Comparison of ENCODE assay signal across 16 cellular contexts in genomic region chr14:73428354-73428824, GRCh38. TPM values are rescaled to one million over a fixed set of nuclear protein-coding genes. Genes with fewer than 3 reads are reported as not detected.
A peak's percentile ranks its signal among the peaks of the same experiment; 100 is the strongest.
DNase-seq lines count a peak whose midpoint lies in the region; ATAC-seq and TF ChIP-seq lines count a peak whose summit lies in the region.
"Had no signal": no experiment of that assay in that cellular context is flagged by ENCODE, and none has a peak within 500 bp of the region (broad histone marks: within the 10 kb centered on the region; RNA-seq: fewer than 3 reads in every experiment).

No MANE protein-coding gene starts in this region.

- in situ Hi-C loops in transverse colon (cut with MboI; ENCODE audit: low pct_ligation_motif_present in 1 of 4, low pct_unique_long_range_greater_than_20kb in 1 of 4, low sequenced_read_pairs in 3 of 4), result no loop called here

- no peak for TF ChIP-seq EP300 in transverse colon (IDR thresholded peaks at IDR 0.05; ENCODE audit: low read depth)

- no peak for DNase-seq in activated T-cell treated with anti-CD3 and anti-CD28 coated beads, Interleukin-2, amount 50 U/mL, for 24 hours
- no peak for DNase-seq in activated T-cell treated with anti-CD3 and anti-CD28 coated beads, Interleukin-2, amount 50 U/mL, for 4 hours
- no peak for DNase-seq in chondrocyte (ENCODE audit: low spot score)
- peak; percentile 54 for DNase-seq in lung (ENCODE audit: low spot score)
- DNase-seq in transverse colon, result no peak
- no peak for DNase-seq in uterus
- DNase-seq: activated naive CD8-positive, alpha-beta T cell treated with anti-CD3 and anti-CD28 coated beads for 36 hours; DMS79 treated with DMSO at 0.1 percent for 48 hours; foreskin melanocyte; H7; mesendoderm; NCI-H1092; NCI-H446 treated with DMSO at 0.1 percent for 48 hours had no signal

- H3K4me3 Mint-ChIP-seq in activated T-cell treated with anti-CD3 and anti-CD28 coated beads, Interleukin-2, amount 50 U/mL, for 24 hours, result no peak overlapping the region
- H3K4me3 Mint-ChIP-seq in activated T-cell treated with anti-CD3 and anti-CD28 coated beads, Interleukin-2, amount 50 U/mL, for 4 hours, result no peak overlapping the region
- no peak overlapping the region for H3K4me3 Mint-ChIP-seq in chondrocyte (ENCODE audit: unreplicated experiment)
- H3K4me3 Mint-ChIP-seq: activated naive CD8-positive, alpha-beta T cell treated with anti-CD3 and anti-CD28 coated beads for 36 hours had no signal

- no peak for ATAC-seq in activated T-cell treated with anti-CD3 and anti-CD28 coated beads, Interleukin-2, amount 50 U/mL, for 4 hours
- ATAC-seq in lung (ENCODE audit: insufficient read depth, low FRiP score), result peak; percentile 66
- no peak for ATAC-seq in GM21360 (IDR thresholded peaks at IDR 0.05; ENCODE audit: unreplicated experiment)
- ATAC-seq in HG02973 (IDR thresholded peaks at IDR 0.05; ENCODE audit: unreplicated experiment), result no peak

- no peak for TF ChIP-seq POLR2A in transverse colon (IDR thresholded peaks at IDR 0.05)
- TF ChIP-seq POLR2A in uterus (IDR thresholded peaks at IDR 0.05), result no peak

- H3K4me1 Mint-ChIP-seq in activated T-cell treated with anti-CD3 and anti-CD28 coated beads, Interleukin-2, amount 50 U/mL, for 24 hours (ENCODE audit: low read depth), result peaks cover 23% of the 10 kb centered on the region
- H3K4me1 Mint-ChIP-seq in activated T-cell treated with anti-CD3 and anti-CD28 coated beads, Interleukin-2, amount 50 U/mL, for 4 hours (ENCODE audit: low read depth), result peaks cover 24% of the 10 kb centered on the region
- H3K4me1 Mint-ChIP-seq in chondrocyte (ENCODE audit: low read depth), result peaks cover 58% of the 10 kb centered on the region

- H3K27me3 ChIP-seq in lung (ENCODE audit: control insufficient read depth, insufficient read depth) (no peaks in the 10 kb centered on the region), transverse colon (no peaks in the 10 kb centered on the region), uterus (no peaks in the 10 kb centered on the region)

- peak overlapping the region; percentile 63 to 70 for H3K27ac ChIP-seq in lung (ENCODE audit: low read depth in 1 of 2, low read length in 1 of 2)
- H3K27ac ChIP-seq in transverse colon, result peak overlapping the region; percentile 12 to 61 (median 51)
- peak overlapping the region in 1 of 2 donors; percentile 20 for H3K27ac ChIP-seq in uterus

- peaks cover 4% of the 10 kb centered on the region for H3K36me3 Mint-ChIP-seq in activated T-cell treated with anti-CD3 and anti-CD28 coated beads, Interleukin-2, amount 50 U/mL, for 24 hours (ENCODE audit: low read depth)
- peaks cover 2% of the 10 kb centered on the region for H3K36me3 Mint-ChIP-seq in activated T-cell treated with anti-CD3 and anti-CD28 coated beads, Interleukin-2, amount 50 U/mL, for 4 hours (ENCODE audit: insufficient read depth)
- no peaks in the 10 kb centered on the region for H3K36me3 Mint-ChIP-seq in chondrocyte (ENCODE audit: low read depth)

- WGBS in lung, 2 donors, result 63 to 80% methylated on average over 5 of the region's 5 CpGs
- WGBS in transverse colon (ENCODE audit: low coverage in 1 of 2), 2 donors, result 50 to 100% methylated on average over 1 to 5 of the region's 5 CpGs

- H3K36me3 ChIP-seq in lung (ENCODE audit: control insufficient read depth in 2 of 2, insufficient read depth in 2 of 2, low read length in 2 of 2) (no peaks in the 10 kb centered on the region), transverse colon (no peaks in the 10 kb centered on the region), uterus (no peaks in the 10 kb centered on the region)
- H3K36me3 ChIP-seq: thoracic aorta had no signal

- no peaks in the 10 kb centered on the region for H3K9me3 Mint-ChIP-seq in activated T-cell treated with anti-CD3 and anti-CD28 coated beads, Interleukin-2, amount 50 U/mL, for 24 hours
- no peaks in the 10 kb centered on the region for H3K9me3 Mint-ChIP-seq in activated T-cell treated with anti-CD3 and anti-CD28 coated beads, Interleukin-2, amount 50 U/mL, for 4 hours
- no peaks in the 10 kb centered on the region for H3K9me3 Mint-ChIP-seq in chondrocyte (ENCODE audit: low read depth)
- H3K9me3 Mint-ChIP-seq: activated naive CD8-positive, alpha-beta T cell treated with anti-CD3 and anti-CD28 coated beads for 36 hours had no signal

- peak overlapping the region; percentile 8 for H3K27ac Mint-ChIP-seq in activated T-cell treated with anti-CD3 and anti-CD28 coated beads, Interleukin-2, amount 50 U/mL, for 24 hours
- H3K27ac Mint-ChIP-seq in chondrocyte (ENCODE audit: unreplicated experiment), result peak overlapping the region; percentile 95
- H3K27ac Mint-ChIP-seq: activated naive CD8-positive, alpha-beta T cell treated with anti-CD3 and anti-CD28 coated beads for 36 hours had no signal

- no peak for TF ChIP-seq CTCF in chondrocyte (IDR thresholded peaks at IDR 0.05)
- TF ChIP-seq CTCF in lung (IDR thresholded peaks at IDR 0.05; ENCODE audit: control extremely low read depth, extremely low read depth), result no peak
- no peak for TF ChIP-seq CTCF in transverse colon (IDR thresholded peaks at IDR 0.05)
- TF ChIP-seq CTCF in uterus (IDR thresholded peaks at IDR 0.05), result no peak

- H3K4me3 ChIP-seq in lung (no peak overlapping the region), transverse colon (no peak overlapping the region), uterus (no peak overlapping the region)
- H3K4me3 ChIP-seq: thoracic aorta had no signal

- H3K27me3 Mint-ChIP-seq in activated T-cell treated with anti-CD3 and anti-CD28 coated beads, Interleukin-2, amount 50 U/mL, for 24 hours, result no peaks in the 10 kb centered on the region
- no peaks in the 10 kb centered on the region for H3K27me3 Mint-ChIP-seq in activated T-cell treated with anti-CD3 and anti-CD28 coated beads, Interleukin-2, amount 50 U/mL, for 4 hours (ENCODE audit: low read depth)
- no peaks in the 10 kb centered on the region for H3K27me3 Mint-ChIP-seq in chondrocyte (ENCODE audit: low read depth)
- H3K27me3 Mint-ChIP-seq: activated naive CD8-positive, alpha-beta T cell treated with anti-CD3 and anti-CD28 coated beads for 36 hours had no signal

- H3K9me3 ChIP-seq in lung (ENCODE audit: control insufficient read depth in 2 of 2, insufficient read depth in 1 of 2, low read length in 1 of 2) (no peaks in the 10 kb centered on the region), transverse colon (no peaks in the 10 kb centered on the region), uterus (no peaks in the 10 kb centered on the region)
- H3K9me3 ChIP-seq: thoracic aorta had no signal

- intact Hi-C loops in transverse colon (cut with DNase I; ENCODE audit: low total_unique reads) (no loop called here), uterus (cut with DNase I; ENCODE audit: low total_unique reads) (no loop called here)

- H3K4me1 ChIP-seq in lung (ENCODE audit: control insufficient read depth in 2 of 2, insufficient read depth in 2 of 2, low read length in 2 of 2) (peaks cover 8 to 13% of the 10 kb centered on the region in 2 donors), transverse colon (peaks cover 0 to 66% (median 47%) of the 10 kb centered on the region in 4 donors), uterus (no peaks in the 10 kb centered on the region)

RNA-seq across cellular contexts. Expression of gene NUMB, which starts 30.0 kb away (rescaled TPM):
- total RNA-seq in activated T-cell treated with anti-CD3 and anti-CD28 coated beads, Interleukin-2, amount 50 U/mL, for 4 hours, result 10 to 100 TPM; 32.6 to 42.8 (median 36.5) TPM
- total RNA-seq in chondrocyte (59.2 to 60.9 TPM (median 60.7 TPM) in 3 replicates), lung (100 to 1,000 TPM in 1 of 2 donors, 10 to 100 TPM in 1; 94.8 to 100 TPM), transverse colon (100 to 1,000 TPM in 2 of 4 donors, 10 to 100 TPM in 2; 64.7 to 117 (median 103) TPM), uterus (100 to 1,000 TPM in 1 of 4 donors, 10 to 100 TPM in 3; 27.1 to 119 (median 40.8) TPM)
- polyA plus RNA-seq in lung, result 10 to 100 TPM; 39.4 to 80.9 TPM
